Comparison of ENCODE assay signal across 19 cellular contexts in genomic region chr1:156711011-156711817, GRCh38. TPM values are rescaled to one million over a fixed set of nuclear protein-coding genes. Genes with fewer than 3 reads are reported as not detected.
DNase-seq lines count a peak whose midpoint lies in the region; ATAC-seq and TF ChIP-seq lines count a peak whose summit lies in the region.
"Had no signal": no experiment of that assay in that cellular context is flagged by ENCODE, and none has a peak within 500 bp of the region (broad histone marks: within the 10 kb centered on the region; RNA-seq: fewer than 3 reads in every experiment).

No MANE protein-coding gene starts in this region.

- H3K36me3 ChIP-seq in H7 (replicated peaks; ENCODE audit: control insufficient read depth, insufficient read depth, low read length) (no peaks in the 10 kb centered on the region), hepatocyte (replicated peaks; ENCODE audit: insufficient read depth, low read depth) (no peaks in the 10 kb centered on the region), rectal smooth muscle tissue (ENCODE audit: control insufficient read depth, insufficient read depth, low read length) (no peaks in the 10 kb centered on the region)

- H3K4me2 ChIP-seq in hepatocyte: peak overlapping the region; percentile 49

- H3K79me2 ChIP-seq in hepatocyte: no peaks in the 10 kb centered on the region

- H3K9me2 ChIP-seq in hepatocyte (replicated peaks; ENCODE audit: insufficient read depth): no peaks in the 10 kb centered on the region

- POLR2A ChIA-PET in RWPE1 (lab: Yijun Ruan, JAX; ENCODE audit: low non-redundant PET): no interaction called here

- H3K27ac ChIP-seq in RWPE1 (peak overlapping the region; percentile 95), hepatocyte (peak overlapping the region; percentile 88), rectal smooth muscle tissue (ENCODE audit: low read depth, low read length) (peak overlapping the region; percentile 52)
- H3K27ac ChIP-seq: HL-60 had no signal

- no peak overlapping the region for H3K4me3 ChIP-seq in H7 (ENCODE audit: insufficient read depth, low read depth, low read length)
- H3K4me3 ChIP-seq in hepatocyte: no peak overlapping the region
- H3K4me3 ChIP-seq in rectal smooth muscle tissue (ENCODE audit: low read length): no peak overlapping the region

- no peak overlapping the region for H2AFZ ChIP-seq in hepatocyte

- WGBS in hepatocyte (ENCODE audit: low lambda C conversion rate, missing lambda C conversion rate): 39% methylated on average over 6 of the region's 9 CpGs

- no peaks in the 10 kb centered on the region for H4K20me1 ChIP-seq in hepatocyte (ENCODE audit: insufficient read depth, poor library complexity, severe bottlenecking)

- no peak overlapping the region for H3K9ac ChIP-seq in rectal smooth muscle tissue (ENCODE audit: low read length)

- no peaks in the 10 kb centered on the region for H3K9me3 ChIP-seq in hepatocyte (ENCODE audit: low read depth)

- DNase-seq in H7: peak; percentile 73
- no peak for DNase-seq in RWPE1 (ENCODE audit: low spot score)
- DNase-seq in hepatocyte (ENCODE audit: low spot score): no peak
- DNase-seq in Ammon's horn (ENCODE audit: low spot score): no peak
- no peak for DNase-seq in H4 (ENCODE audit: low spot score)
- DNase-seq: activated CD4-positive, CD25-positive, alpha-beta regulatory T cell treated with anti-CD3 and anti-CD28 coated beads, Interleukin-2, amount 50 U/mL, for 72 hours; activated CD8-positive, alpha-beta memory T cell treated with anti-CD3 and anti-CD28 coated beads, Interleukin-2, amount 10 ng/mL, durations not matched to agents 7 days and 5 days; activated effector memory CD4-positive, alpha-beta T cell treated with Interleukin-2 at 50 U/mL for 16 hours; AML-193; glutamatergic neuron; NCI-H1105 treated with DMSO at 0.1 percent for 48 hours; SHP77 treated with DMSO at 0.1 percent for 48 hours; stimulated activated CD4-positive, alpha-beta T cell treated with anti-CD3 and anti-CD28 coated beads, Interleukin-4, amount 100 ng/mL, for 24 hours; stimulated activated CD8-positive, alpha-beta memory T cell treated with anti-CD3 and anti-CD28 coated beads, Interleukin-4, amount 100 ng/mL, for 48 hours had no signal

- H3K4me1 ChIP-seq in hepatocyte (ENCODE audit: insufficient read depth) (peaks cover 63% of the 10 kb centered on the region), rectal smooth muscle tissue (ENCODE audit: control insufficient read depth, insufficient read depth, low read length) (peaks cover 30% of the 10 kb centered on the region)

- TF ChIP-seq CTCF in RWPE1 (conservative IDR thresholded peaks at IDR 0.05; ENCODE audit: low read depth) (no peak), hepatocyte (IDR thresholded peaks at IDR 0.05; ENCODE audit: poor library complexity) (no peak)

- H3K27me3 ChIP-seq in H7 (ENCODE audit: control insufficient read depth, insufficient read depth, low read length): no peaks in the 10 kb centered on the region
- no peaks in the 10 kb centered on the region for H3K27me3 ChIP-seq in hepatocyte
- H3K27me3 ChIP-seq in rectal smooth muscle tissue (ENCODE audit: control insufficient read depth, insufficient read depth, low read length): no peaks in the 10 kb centered on the region

- CTCF ChIA-PET in RWPE1 (lab: Yijun Ruan, JAX): interaction anchor here (1.6 to 17.0 kb wide), 2 partner anchors 14 to 21 kb away, joined by 10 to 225 read pairs; no protein-coding TSS in a partner anchor

- ATAC-seq in GM19324 (IDR thresholded peaks at IDR 0.05; ENCODE audit: low FRiP score, unreplicated experiment): no peak
- no peak for ATAC-seq in GM21390 (IDR thresholded peaks at IDR 0.05; ENCODE audit: unreplicated experiment)
- ATAC-seq: activated CD8-positive, alpha-beta memory T cell treated with anti-CD3 and anti-CD28 coated beads, Interleukin-2, amount 10 ng/mL, durations not matched to agents 7 days and 5 days had no signal

RNA-seq across cellular contexts. Expression of gene CRABP2, which starts 5.8 kb away (rescaled TPM):
- total RNA-seq in H7 (2014; rRNA removed; shearing (Covaris generic)): 137 and 190 TPM in 2 replicates
- total RNA-seq in hepatocyte: 54.5 and 93.5 TPM in 2 replicates
- 171 and 195 TPM in 2 replicates for polyA plus RNA-seq in hepatocyte
- total RNA-seq in H4 (2014; rRNA removed; shearing (Covaris generic)): 0.95 and 3.8 TPM in 2 replicates

RNA-seq across cellular contexts. Expression of gene METTL25B, which starts 17.1 kb away (rescaled TPM):
- 25.7 and 33.1 TPM in 2 replicates for total RNA-seq in H7 (2014; rRNA removed; shearing (Covaris generic))
- 20.6 and 21.8 TPM in 2 replicates for total RNA-seq in hepatocyte
- 22.6 and 24.7 TPM in 2 replicates for polyA plus RNA-seq in hepatocyte
- total RNA-seq in H4 (2014; rRNA removed; shearing (Covaris generic)): 11.6 and 20.0 TPM in 2 replicates

RNA-seq across cellular contexts. Expression of gene ISG20L2, which starts 17.4 kb away (rescaled TPM):
- total RNA-seq in H7 (2014; rRNA removed; shearing (Covaris generic)): 55.2 and 56.4 TPM in 2 replicates
- total RNA-seq in hepatocyte: 22.4 and 27.5 TPM in 2 replicates
- 13.5 and 16.4 TPM in 2 replicates for polyA plus RNA-seq in hepatocyte
- total RNA-seq in H4 (2014; rRNA removed; shearing (Covaris generic)): 22.2 and 27.0 TPM in 2 replicates

RNA-seq across cellular contexts. Expression of gene MRPL24, which starts 29.7 kb away (rescaled TPM):
- 92.1 and 105 TPM in 2 replicates for total RNA-seq in H7 (2014; rRNA removed; shearing (Covaris generic))
- total RNA-seq in hepatocyte: 40.4 and 44.9 TPM in 2 replicates
- 61.9 and 64.1 TPM in 2 replicates for polyA plus RNA-seq in hepatocyte
- 82.2 and 96.3 TPM in 2 replicates for total RNA-seq in H4 (2014; rRNA removed; shearing (Covaris generic))

RNA-seq across cellular contexts. Expression of gene NES, which starts 34.0 kb away (rescaled TPM):
- 220 and 231 TPM in 2 replicates for total RNA-seq in H7 (2014; rRNA removed; shearing (Covaris generic))
- total RNA-seq in hepatocyte: 7.9 and 13.8 TPM in 2 replicates
- polyA plus RNA-seq in hepatocyte: 3.6 and 4.8 TPM in 2 replicates
- total RNA-seq in H4 (2014; rRNA removed; shearing (Covaris generic)): 0.41 and 0.48 TPM in 2 replicates
- total RNA-seq: activated CD8-positive, alpha-beta memory T cell treated with anti-CD3 and anti-CD28 coated beads, Interleukin-2, amount 10 ng/mL, durations not matched to agents 7 days and 5 days had no signal
- polyA plus RNA-seq: keratinocyte had no signal

Comparison
In these comparisons a context has a peak if more than half of its experiments do, and no peak if none do; other contexts are left out.
1. RNA of gene CRABP2, which starts 5.8 kb away (total RNA-seq): 137 to 190 TPM in H7 and 54.5 to 93.5 TPM in hepatocyte; 0.95 to 3.8 TPM in H4; every median in the first group is over 10 times any median in the second.
2. Peak in every context shown above with its lines, with median percentiles within 50 percentile points of each other: H3K27ac ChIP-seq.